2 cellular contexts compared by ENCODE assay signal in the genomic region with DNA sequence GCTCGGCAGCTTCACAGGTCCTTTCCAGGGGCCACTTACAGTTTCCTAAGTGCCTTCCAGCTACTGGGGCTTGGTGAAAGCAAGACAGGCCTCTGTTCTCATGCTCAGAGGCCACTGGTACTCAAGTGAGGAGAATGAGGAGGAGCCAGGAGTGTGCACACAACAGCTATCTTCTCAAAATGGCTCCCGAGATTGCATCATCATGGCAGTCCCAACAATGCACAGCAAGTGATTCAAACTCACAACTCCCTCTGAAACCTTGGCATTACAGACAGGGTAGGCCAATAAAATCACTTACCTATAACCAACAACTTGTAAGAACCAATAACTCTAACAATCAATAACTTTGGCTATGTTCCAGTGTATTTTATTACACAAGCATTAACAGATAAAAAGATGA.
TF ChIP-seq lines count a peak whose summit lies in the region.

No MANE protein-coding gene starts in this region.

TF ChIP-seq in K562, 482 proteins besides CTCF, POLR2A, EP300 and RAD21 (continued from another document):
- TF ChIP-seq, protein P1, sequence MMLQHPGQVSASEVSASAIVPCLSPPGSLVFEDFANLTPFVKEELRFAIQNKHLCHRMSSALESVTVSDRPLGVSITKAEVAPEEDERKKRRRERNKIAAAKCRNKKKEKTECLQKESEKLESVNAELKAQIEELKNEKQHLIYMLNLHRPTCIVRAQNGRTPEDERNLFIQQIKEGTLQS (IDR thresholded peaks at IDR 0.05) = peak; percentile 89
- TF ChIP-seq, protein P1 (CRISPR knock-in tag; conservative IDR thresholded peaks at IDR 0.05) = no peak
- TF ChIP-seq, protein P2, sequence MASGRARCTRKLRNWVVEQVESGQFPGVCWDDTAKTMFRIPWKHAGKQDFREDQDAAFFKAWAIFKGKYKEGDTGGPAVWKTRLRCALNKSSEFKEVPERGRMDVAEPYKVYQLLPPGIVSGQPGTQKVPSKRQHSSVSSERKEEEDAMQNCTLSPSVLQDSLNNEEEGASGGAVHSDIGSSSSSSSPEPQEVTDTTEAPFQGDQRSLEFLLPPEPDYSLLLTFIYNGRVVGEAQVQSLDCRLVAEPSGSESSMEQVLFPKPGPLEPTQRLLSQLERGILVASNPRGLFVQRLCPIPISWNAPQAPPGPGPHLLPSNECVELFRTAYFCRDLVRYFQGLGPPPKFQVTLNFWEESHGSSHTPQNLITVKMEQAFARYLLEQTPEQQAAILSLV (tag; IDR thresholded peaks at IDR 0.05) = 0 out of 2 replicates have a peak, but pooled peaks have one; percentile 50
- no peak for TF ChIP-seq NR4A1 (CRISPR knock-in tag; IDR thresholded peaks at IDR 0.05)
- no peak for TF ChIP-seq NR4A1 (tag; IDR thresholded peaks at IDR 0.05)
TF ChIP-seq in K562: peak in this region for 5.

TF ChIP-seq in HepG2, 621 proteins besides CTCF, POLR2A, EP300 and RAD21 (continued from another document):
- TF ChIP-seq, protein P3, sequence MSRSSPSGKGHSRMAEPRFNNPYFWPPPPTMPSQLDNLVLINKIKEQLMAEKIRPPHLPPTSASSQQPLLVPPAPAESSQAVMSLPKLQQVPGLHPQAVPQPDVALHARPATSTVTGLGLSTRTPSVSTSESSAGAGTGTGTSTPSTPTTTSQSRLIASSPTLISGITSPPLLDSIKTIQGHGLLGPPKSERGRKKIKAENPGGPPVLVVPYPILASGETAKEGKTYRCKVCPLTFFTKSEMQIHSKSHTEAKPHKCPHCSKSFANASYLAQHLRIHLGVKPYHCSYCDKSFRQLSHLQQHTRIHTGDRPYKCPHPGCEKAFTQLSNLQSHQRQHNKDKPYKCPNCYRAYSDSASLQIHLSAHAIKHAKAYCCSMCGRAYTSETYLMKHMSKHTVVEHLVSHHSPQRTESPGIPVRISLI (CRISPR knock-in tag; IDR thresholded peaks at IDR 0.05; ENCODE audit: borderline replicate concordance) = no peak
- TF ChIP-seq ZNF775 (CRISPR knock-in tag; IDR thresholded peaks at IDR 0.05; ENCODE audit: borderline replicate concordance) = no peak
- TF ChIP-seq, protein P4, sequence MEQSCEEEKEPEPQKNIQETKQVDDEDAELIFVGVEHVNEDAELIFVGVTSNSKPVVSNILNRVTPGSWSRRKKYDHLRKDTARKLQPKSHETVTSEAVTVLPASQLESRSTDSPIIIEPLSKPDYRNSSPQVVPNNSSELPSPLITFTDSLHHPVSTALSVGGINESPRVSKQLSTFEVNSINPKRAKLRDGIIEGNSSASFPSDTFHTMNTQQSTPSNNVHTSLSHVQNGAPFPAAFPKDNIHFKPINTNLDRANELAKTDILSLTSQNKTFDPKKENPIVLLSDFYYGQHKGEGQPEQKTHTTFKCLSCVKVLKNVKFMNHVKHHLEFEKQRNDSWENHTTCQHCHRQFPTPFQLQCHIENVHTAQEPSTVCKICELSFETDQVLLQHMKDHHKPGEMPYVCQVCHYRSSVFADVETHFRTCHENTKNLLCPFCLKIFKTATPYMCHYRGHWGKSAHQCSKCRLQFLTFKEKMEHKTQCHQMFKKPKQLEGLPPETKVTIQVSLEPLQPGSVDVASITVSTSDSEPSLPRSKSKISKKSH (CRISPR knock-in tag; IDR thresholded peaks at IDR 0.05; ENCODE audit: borderline replicate concordance) = no peak
- TF ChIP-seq, protein P1 (CRISPR knock-in tag; IDR thresholded peaks at IDR 0.05) = peak; percentile 69; the same call in 1 of the 2 replicates
- TF ChIP-seq, protein P5, sequence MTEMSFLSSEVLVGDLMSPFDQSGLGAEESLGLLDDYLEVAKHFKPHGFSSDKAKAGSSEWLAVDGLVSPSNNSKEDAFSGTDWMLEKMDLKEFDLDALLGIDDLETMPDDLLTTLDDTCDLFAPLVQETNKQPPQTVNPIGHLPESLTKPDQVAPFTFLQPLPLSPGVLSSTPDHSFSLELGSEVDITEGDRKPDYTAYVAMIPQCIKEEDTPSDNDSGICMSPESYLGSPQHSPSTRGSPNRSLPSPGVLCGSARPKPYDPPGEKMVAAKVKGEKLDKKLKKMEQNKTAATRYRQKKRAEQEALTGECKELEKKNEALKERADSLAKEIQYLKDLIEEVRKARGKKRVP (CRISPR knock-in tag; IDR thresholded peaks at IDR 0.05) = peak in 1 of 2 experiments; percentile 25; a peak in 1 of 4 replicates
- TF ChIP-seq ZNF562 (CRISPR knock-in tag; IDR thresholded peaks at IDR 0.05; ENCODE audit: borderline replicate concordance) = no peak
